9 cellular contexts compared by ENCODE assay signal in genomic region chr10:48658243-48658888, GRCh38. TPM values are rescaled to one million over a fixed set of nuclear protein-coding genes. Genes with fewer than 3 reads are reported as not detected.
DNase-seq lines count a peak whose midpoint lies in the region; ATAC-seq and TF ChIP-seq lines count a peak whose summit lies in the region.
"Had no signal": no experiment of that assay in that cellular context is flagged by ENCODE, and none has a peak within 500 bp of the region (broad histone marks: within the 10 kb centered on the region; RNA-seq: fewer than 3 reads in every experiment).

No MANE protein-coding gene starts in this region.

- peak; percentile 46 for DNase-seq in DMS153 treated with DMSO at 0.1 percent for 48 hours (lab: John Stamatoyannopoulos, UW; ENCODE audit: unreplicated experiment)
- DNase-seq in SHP77 (lab: John Stamatoyannopoulos, UW), result peak; percentile 14 to 31
- DNase-seq in activated naive CD8-positive, alpha-beta T cell treated with anti-CD3 and anti-CD28 coated beads for 36 hours, result peak; percentile 53
- DNase-seq in Right ventricle myocardium superior, result peak; percentile 89
- peak; percentile 78 for DNase-seq in pons (ENCODE audit: low spot score)

- ATAC-seq in Right ventricle myocardium superior (ENCODE audit: poor library complexity) (no peak), GM21360 (IDR thresholded peaks at IDR 0.05; ENCODE audit: unreplicated experiment) (no peak), GM21423 (IDR thresholded peaks at IDR 0.05; ENCODE audit: unreplicated experiment) (no peak)
- ATAC-seq: T-helper 17 cell had no signal

- no peak overlapping the region for H3K4me3 Mint-ChIP-seq in activated naive CD8-positive, alpha-beta T cell treated with anti-CD3 and anti-CD28 coated beads for 36 hours
- H3K4me3 Mint-ChIP-seq: T-helper 17 cell had no signal

- intact Hi-C loops in Right ventricle myocardium superior (cut with DNase I), result loop anchor here (10.0 kb wide), 1 partner anchor 54 kb away; the partner anchor contains the start of gene ARHGAP22

- no peaks in the 10 kb centered on the region for H3K36me3 Mint-ChIP-seq in activated naive CD8-positive, alpha-beta T cell treated with anti-CD3 and anti-CD28 coated beads for 36 hours

- no peak for TF ChIP-seq EP300 in Ishikawa (IDR thresholded peaks at IDR 0.05; ENCODE audit: borderline replicate concordance)

- H3K4me1 Mint-ChIP-seq in activated naive CD8-positive, alpha-beta T cell treated with anti-CD3 and anti-CD28 coated beads for 36 hours, result peaks cover 2% of the 10 kb centered on the region

- peaks cover 30% of the 10 kb centered on the region for H3K27me3 Mint-ChIP-seq in activated naive CD8-positive, alpha-beta T cell treated with anti-CD3 and anti-CD28 coated beads for 36 hours

- peak; percentile 98 for TF ChIP-seq RAD21 in Ishikawa (IDR thresholded peaks at IDR 0.05; ENCODE audit: low read depth)

- H3K9me3 Mint-ChIP-seq in activated naive CD8-positive, alpha-beta T cell treated with anti-CD3 and anti-CD28 coated beads for 36 hours, result no peaks in the 10 kb centered on the region

- no peak overlapping the region for H3K27ac Mint-ChIP-seq in activated naive CD8-positive, alpha-beta T cell treated with anti-CD3 and anti-CD28 coated beads for 36 hours
- H3K27ac Mint-ChIP-seq: T-helper 17 cell had no signal

TF ChIP-seq in Ishikawa, 13 proteins besides CTCF, POLR2A, EP300 and RAD21:
- TF ChIP-seq YY1 (IDR thresholded peaks at IDR 0.05; ENCODE audit: low read depth), result no peak
- TF ChIP-seq TEAD4 (IDR thresholded peaks at IDR 0.05), result no peak
- no peak for TF ChIP-seq USF1 (IDR thresholded peaks at IDR 0.05)
- TF ChIP-seq CEBPB (IDR thresholded peaks at IDR 0.05), result no peak
- TF ChIP-seq TCF12 (IDR thresholded peaks at IDR 0.05; ENCODE audit: low read depth), result no peak
- TF ChIP-seq FOXM1 (IDR thresholded peaks at IDR 0.05; ENCODE audit: borderline replicate concordance, low read depth), result no peak
- no peak for TF ChIP-seq EGR1 (IDR thresholded peaks at IDR 0.05)
- no peak for TF ChIP-seq ZBTB7A (IDR thresholded peaks at IDR 0.05; ENCODE audit: low read depth)
- TF ChIP-seq, protein P1, sequence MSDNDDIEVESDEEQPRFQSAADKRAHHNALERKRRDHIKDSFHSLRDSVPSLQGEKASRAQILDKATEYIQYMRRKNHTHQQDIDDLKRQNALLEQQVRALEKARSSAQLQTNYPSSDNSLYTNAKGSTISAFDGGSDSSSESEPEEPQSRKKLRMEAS (IDR thresholded peaks at IDR 0.05), result no peak
- TF ChIP-seq NFIC (IDR thresholded peaks at IDR 0.05), result no peak
- TF ChIP-seq TAF1 (IDR thresholded peaks at IDR 0.05; ENCODE audit: low read depth), result no peak
- no peak for TF ChIP-seq REST (IDR thresholded peaks at IDR 0.05; ENCODE audit: low read depth)
- no peak for TF ChIP-seq CREB1 (IDR thresholded peaks at IDR 0.05; ENCODE audit: low read depth)

RNA-seq across cellular contexts. Expression of gene WDFY4, which starts 26.3 kb away (rescaled TPM):
- 1 to 10 TPM in 1 of 2 experiments, under 1 TPM in 1; 0.93 to 1.2 TPM for total RNA-seq in activated naive CD8-positive, alpha-beta T cell treated with anti-CD3 and anti-CD28 coated beads for 36 hours
- total RNA-seq in Right ventricle myocardium superior, result 1.1 TPM

RNA-seq across cellular contexts. Expression of gene ARHGAP22, which starts 53.5 kb away (rescaled TPM):
- not detected for total RNA-seq in activated naive CD8-positive, alpha-beta T cell treated with anti-CD3 and anti-CD28 coated beads for 36 hours
- 5.2 TPM for total RNA-seq in Right ventricle myocardium superior

Comparison
In these comparisons a context has a peak if more than half of its experiments do, and no peak if none do; other contexts are left out.
1. DNase-seq: peak in every context shown above with its lines; median percentile 89 in Right ventricle myocardium superior; 78 in pons; 53 in activated naive CD8-positive, alpha-beta T cell treated with anti-CD3 and anti-CD28 coated beads for 36 hours; 46 in DMS153 treated with DMSO at 0.1 percent for 48 hours; 22 in SHP77.